In the genomic region with DNA sequence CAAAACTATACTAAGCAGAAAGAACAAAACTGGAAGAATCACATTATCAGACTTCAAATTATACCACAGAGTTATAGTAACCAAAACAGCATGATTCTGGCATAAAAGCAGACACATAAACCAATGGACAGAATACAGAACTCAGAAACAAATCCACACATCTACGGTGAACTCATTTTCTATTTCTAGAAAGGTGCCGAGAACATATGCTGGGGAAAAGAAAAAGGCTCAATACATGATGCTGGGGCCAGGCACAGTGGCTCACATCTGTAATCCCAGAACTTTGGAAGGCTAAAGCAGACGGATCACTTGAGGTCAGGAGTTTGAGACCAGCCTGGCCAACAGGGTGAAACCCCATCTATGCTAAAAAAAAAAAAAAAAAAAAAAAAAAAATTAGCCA, we compare ENCODE assay signal across 17 cellular contexts. TPM values are rescaled to one million over a fixed set of nuclear protein-coding genes. Genes with fewer than 3 reads are reported as not detected.
DNase-seq lines count a peak whose midpoint lies in the region; ATAC-seq and TF ChIP-seq lines count a peak whose summit lies in the region.
"Had no signal": no experiment of that assay in that cellular context is flagged by ENCODE, and none has a peak within 500 bp of the region (broad histone marks: within the 10 kb centered on the region; RNA-seq: fewer than 3 reads in every experiment).

No MANE protein-coding gene starts in this region.

- CTCF ChIA-PET in HEK293 (lab: Yijun Ruan, JAX): interaction anchor here (0.6 kb wide), 1 partner anchor 15 kb away, joined by 3 read pairs; no protein-coding TSS in a partner anchor

- peaks cover 3% of the 10 kb centered on the region for H3K36me3 Mint-ChIP-seq in activated naive CD8-positive, alpha-beta T cell
- peaks cover 8% of the 10 kb centered on the region for H3K36me3 Mint-ChIP-seq in activated naive CD8-positive, alpha-beta T cell treated with anti-CD3 and anti-CD28 coated beads for 36 hours
- H3K36me3 Mint-ChIP-seq in central memory CD8-positive, alpha-beta T cell (ENCODE audit: insufficient read depth): no peaks in the 10 kb centered on the region

- no peak for DNase-seq in activated naive CD8-positive, alpha-beta T cell treated with anti-CD3 and anti-CD28 coated beads for 36 hours
- DNase-seq in central memory CD8-positive, alpha-beta T cell (ENCODE audit: low spot score in 2 of 2): no peak
- DNase-seq in trophoblast cell (no peak), DMS53 (lab: John Stamatoyannopoulos, UW) (no peak)
- no peak for DNase-seq in stimulated activated CD4-positive, alpha-beta T cell treated with anti-CD3 and anti-CD28 coated beads, Interleukin-4, amount 100 ng/mL, for 4 hours
- DNase-seq: ACHN, BE2C, DMS79, GOT3, H9, HFFc6 had no signal

- no peak for ATAC-seq in central memory CD8-positive, alpha-beta T cell (replicated peaks; ENCODE audit: extremely low read depth, poor library complexity, severe bottlenecking)
- ATAC-seq in GM19395 (IDR thresholded peaks at IDR 0.05; ENCODE audit: unreplicated experiment): no peak
- ATAC-seq: GM12878, HepG2 had no signal

- no peaks in the 10 kb centered on the region for H3K79me1 ChIP-seq in trophoblast cell (ENCODE audit: low read length)

- H4K12ac ChIP-seq in trophoblast cell (ENCODE audit: low read depth, low read length): no peak overlapping the region

- H3K36me3 ChIP-seq in HEK293 (ENCODE audit: control insufficient read depth in 2 of 2, insufficient read depth in 1 of 2, low read length in 2 of 2): peaks cover 0 to 4% of the 10 kb centered on the region in 2 experiments; a peak in 1 of 3 replicates
- H3K36me3 ChIP-seq in trophoblast cell (ENCODE audit: control insufficient read depth in 1 of 2, insufficient read depth in 2 of 2, low read length in 2 of 2): no peaks in the 10 kb centered on the region
- H3K36me3 ChIP-seq: BE2C had no signal

- POLR2A ChIA-PET in HEK293 (lab: Yijun Ruan, JAX): no interaction called here

- H3K14ac ChIP-seq in trophoblast cell (ENCODE audit: low read length): no peak overlapping the region

- H3K4me1 ChIP-seq in HEK293 (ENCODE audit: control insufficient read depth, insufficient read depth, low read length) (peaks cover 6% of the 10 kb centered on the region; the same call in 1 of the 2 replicates), trophoblast cell (ENCODE audit: control insufficient read depth in 1 of 2, insufficient read depth in 2 of 2, low read length in 2 of 2) (no peaks in the 10 kb centered on the region)
- H3K4me1 ChIP-seq: BE2C had no signal

- no peak overlapping the region for H2AK5ac ChIP-seq in trophoblast cell (ENCODE audit: low read length)

- H3K23ac ChIP-seq in trophoblast cell (ENCODE audit: low read length): no peak overlapping the region

- H3K4me1 Mint-ChIP-seq in activated naive CD8-positive, alpha-beta T cell (ENCODE audit: low read depth): peaks cover 37% of the 10 kb centered on the region
- peaks cover 26% of the 10 kb centered on the region for H3K4me1 Mint-ChIP-seq in activated naive CD8-positive, alpha-beta T cell treated with anti-CD3 and anti-CD28 coated beads for 36 hours
- H3K4me1 Mint-ChIP-seq in central memory CD8-positive, alpha-beta T cell: peaks cover 37% of the 10 kb centered on the region

- no peak overlapping the region for H2BK12ac ChIP-seq in trophoblast cell (ENCODE audit: low read length)

- no peaks in the 10 kb centered on the region for H3K9me3 Mint-ChIP-seq in activated naive CD8-positive, alpha-beta T cell (ENCODE audit: low read depth)
- peaks cover 2% of the 10 kb centered on the region for H3K9me3 Mint-ChIP-seq in activated naive CD8-positive, alpha-beta T cell treated with anti-CD3 and anti-CD28 coated beads for 36 hours
- H3K9me3 Mint-ChIP-seq in central memory CD8-positive, alpha-beta T cell: no peaks in the 10 kb centered on the region
- H3K9me3 Mint-ChIP-seq: HFFc6 had no signal

- H2BK5ac ChIP-seq in trophoblast cell (ENCODE audit: low read depth, low read length, poor library complexity): no peak overlapping the region

- no peak overlapping the region for H3K9ac ChIP-seq in trophoblast cell (ENCODE audit: low read length)

- peak overlapping the region; percentile 46 for H3K27ac Mint-ChIP-seq in activated naive CD8-positive, alpha-beta T cell
- no peak overlapping the region for H3K27ac Mint-ChIP-seq in activated naive CD8-positive, alpha-beta T cell treated with anti-CD3 and anti-CD28 coated beads for 36 hours
- peak overlapping the region; percentile 84 for H3K27ac Mint-ChIP-seq in central memory CD8-positive, alpha-beta T cell (ENCODE audit: low read depth)
- H3K27ac Mint-ChIP-seq: HFFc6 had no signal

- H2AFZ ChIP-seq in trophoblast cell (ENCODE audit: insufficient read depth, low read length, poor library complexity): no peak overlapping the region

- peaks cover 2% of the 10 kb centered on the region for H3K79me2 ChIP-seq in trophoblast cell (ENCODE audit: control insufficient read depth, insufficient read depth, low read length, poor library complexity)

- H3K4me3 Mint-ChIP-seq in activated naive CD8-positive, alpha-beta T cell: no peak overlapping the region
- H3K4me3 Mint-ChIP-seq in activated naive CD8-positive, alpha-beta T cell treated with anti-CD3 and anti-CD28 coated beads for 36 hours: no peak overlapping the region
- H3K4me3 Mint-ChIP-seq in central memory CD8-positive, alpha-beta T cell: peak overlapping the region; percentile 53
- H3K4me3 Mint-ChIP-seq: H9, HFFc6 had no signal

- H4K8ac ChIP-seq in trophoblast cell (ENCODE audit: low read depth, low read length): no peak overlapping the region

- no peak overlapping the region for H3K4me3 ChIP-seq in HEK293 (ENCODE audit: low read depth, low read length)
- H3K4me3 ChIP-seq in trophoblast cell (ENCODE audit: low read depth, low read length): no peak overlapping the region
- H3K4me3 ChIP-seq: GM12878 had no signal

- H3K27ac ChIP-seq in HEK293 (ENCODE audit: extremely low read depth, low read depth, low read length) (no peak overlapping the region), trophoblast cell (ENCODE audit: low read depth, low read length) (no peak overlapping the region)
- H3K27ac ChIP-seq: C4-2B had no signal

- no peak overlapping the region for H2BK120ac ChIP-seq in trophoblast cell (ENCODE audit: insufficient read depth, low read length, poor library complexity)

- no peaks in the 10 kb centered on the region for H3K27me3 Mint-ChIP-seq in activated naive CD8-positive, alpha-beta T cell
- H3K27me3 Mint-ChIP-seq in activated naive CD8-positive, alpha-beta T cell treated with anti-CD3 and anti-CD28 coated beads for 36 hours: no peaks in the 10 kb centered on the region
- H3K27me3 Mint-ChIP-seq in central memory CD8-positive, alpha-beta T cell: no peaks in the 10 kb centered on the region

- TF ChIP-seq CTCF in HEK293 (tag by site-specific recombination; IDR thresholded peaks at IDR 0.05): no peak

- no peak overlapping the region for H3K4me2 ChIP-seq in trophoblast cell (ENCODE audit: low read length)

- peak overlapping the region; percentile 55 for H3K4ac ChIP-seq in trophoblast cell (ENCODE audit: low read depth, low read length)

- H3K18ac ChIP-seq in trophoblast cell (ENCODE audit: low read length): no peak overlapping the region

- WGBS in trophoblast cell (ENCODE audit: extremely low coverage, insufficient coverage, insufficient read length): no CpG with 5 or more reads among the region's 3 CpGs

- H3K27me3 ChIP-seq in trophoblast cell (ENCODE audit: insufficient read depth, low read length): no peaks in the 10 kb centered on the region
- H3K27me3 ChIP-seq: BE2C had no signal

- H4K91ac ChIP-seq in trophoblast cell (ENCODE audit: low read depth, low read length): no peak overlapping the region

- H3K9me3 ChIP-seq in HEK293 (ENCODE audit: control insufficient read depth, insufficient read depth, low read depth, low read length): no peaks in the 10 kb centered on the region; the same call in 1 of the 2 replicates
- H3K9me3 ChIP-seq in trophoblast cell (ENCODE audit: insufficient read depth, low read depth, low read length): no peaks in the 10 kb centered on the region
- H3K9me3 ChIP-seq: BE2C had no signal

TF ChIP-seq in HEK293, 187 proteins besides CTCF, POLR2A, EP300 and RAD21:
- TF ChIP-seq ZNF184 (tag by site-specific recombination; IDR thresholded peaks at IDR 0.05) (peak; percentile 95), ZNF121 (tag by site-specific recombination; IDR thresholded peaks at IDR 0.05) (no peak), ZNF24 (tag by site-specific recombination; IDR thresholded peaks at IDR 0.05) (no peak), OVOL3 (tag by site-specific recombination; IDR thresholded peaks at IDR 0.05) (no peak)

RNA-seq across cellular contexts. Expression of a gene that starts 52.7 kb away (rescaled TPM):
- total RNA-seq in activated naive CD8-positive, alpha-beta T cell treated with anti-CD3 and anti-CD28 coated beads for 36 hours: 10 to 100 TPM; 51.5 to 56.1 TPM
- polyA plus RNA-seq in trophoblast cell (2013): 38.0 and 41.9 TPM in 2 replicates
